Comparison of ENCODE assay signal across 31 cellular contexts in genomic region chr2:8938384-8938783, GRCh38.
"Had no signal": no experiment of that assay in that cellular context is flagged by ENCODE, and none has a peak within 500 bp of the region (broad histone marks: within the 10 kb centered on the region; RNA-seq: fewer than 3 reads in every experiment).

No MANE protein-coding gene starts in this region.

- H3K4me3 Mint-ChIP-seq: activated CD4-positive, alpha-beta memory T cell treated with anti-CD3 and anti-CD28 coated beads, Interleukin-2, amount 10 ng/mL, durations not matched to agents 7 days and 5 days; activated CD4-positive, alpha-beta T cell treated with anti-CD3 and anti-CD28 coated beads for 36 hours; activated CD4-positive, alpha-beta T cell treated with anti-CD3 and anti-CD28 coated beads, Interleukin-2, amount 10 ng/mL, durations not matched to agents 7 days and 5 days; activated naive CD4-positive, alpha-beta T cell treated with anti-CD3 and anti-CD28 coated beads, Interleukin-2, amount 50 U/mL, for 24 hours; activated naive CD8-positive, alpha-beta T cell treated with anti-CD3 and anti-CD28 coated beads for 36 hours; activated naive CD8-positive, alpha-beta T cell treated with anti-CD3 and anti-CD28 coated beads, Interleukin-2, amount 50 U/mL, for 24 hours; activated T-cell treated with anti-CD3 and anti-CD28 coated beads, Interleukin-2, amount 50 U/mL, for 24 hours; activated T-cell treated with anti-CD3 and anti-CD28 coated beads, Interleukin-2, amount 50 U/mL, for 72 hours; brain; T-helper 17 cell; T-helper 2 cell treated with Interferon-gamma antibody and Interleukin-4, amounts not matched to agents 5 μg/mL and 100 μg/mL, for 36 hours had no signal

- ATAC-seq: activated CD4-positive, alpha-beta T cell treated with anti-CD3 and anti-CD28 coated beads for 36 hours; activated naive CD8-positive, alpha-beta T cell treated with anti-CD3 and anti-CD28 coated beads, Interleukin-2, amount 50 U/mL, for 24 hours; activated T-cell treated with anti-CD3 and anti-CD28 coated beads, Interleukin-2, amount 50 U/mL, for 72 hours; heart left ventricle; T-helper 17 cell had no signal

- H3K36me3 Mint-ChIP-seq: activated naive CD4-positive, alpha-beta T cell treated with anti-CD3 and anti-CD28 coated beads, Interleukin-2, amount 50 U/mL, for 24 hours; activated naive CD8-positive, alpha-beta T cell treated with anti-CD3 and anti-CD28 coated beads for 36 hours had no signal

- H3K4me1 Mint-ChIP-seq: activated CD4-positive, alpha-beta memory T cell treated with anti-CD3 and anti-CD28 coated beads, Interleukin-2, amount 10 ng/mL, durations not matched to agents 7 days and 5 days; activated CD4-positive, alpha-beta T cell treated with anti-CD3 and anti-CD28 coated beads for 36 hours; activated CD4-positive, alpha-beta T cell treated with anti-CD3 and anti-CD28 coated beads, Interleukin-2, amount 10 ng/mL, durations not matched to agents 7 days and 5 days; activated naive CD4-positive, alpha-beta T cell treated with anti-CD3 and anti-CD28 coated beads, Interleukin-2, amount 50 U/mL, for 24 hours; activated naive CD8-positive, alpha-beta T cell treated with anti-CD3 and anti-CD28 coated beads for 36 hours; activated naive CD8-positive, alpha-beta T cell treated with anti-CD3 and anti-CD28 coated beads, Interleukin-2, amount 50 U/mL, for 24 hours; T-helper 17 cell had no signal

- H3K9me3 Mint-ChIP-seq: activated CD4-positive, alpha-beta memory T cell treated with anti-CD3 and anti-CD28 coated beads, Interleukin-2, amount 10 ng/mL, durations not matched to agents 7 days and 5 days; activated CD4-positive, alpha-beta T cell treated with anti-CD3 and anti-CD28 coated beads, Interleukin-2, amount 10 ng/mL, durations not matched to agents 7 days and 5 days; activated naive CD4-positive, alpha-beta T cell treated with anti-CD3 and anti-CD28 coated beads, Interleukin-2, amount 50 U/mL, for 24 hours; activated naive CD8-positive, alpha-beta T cell treated with anti-CD3 and anti-CD28 coated beads, Interleukin-2, amount 50 U/mL, for 24 hours; activated T-cell treated with anti-CD3 and anti-CD28 coated beads, Interleukin-2, amount 50 U/mL, for 24 hours; activated T-cell treated with anti-CD3 and anti-CD28 coated beads, Interleukin-2, amount 50 U/mL, for 72 hours; brain; T-helper 2 cell treated with Interferon-gamma antibody and Interleukin-4, amounts not matched to agents 5 μg/mL and 100 μg/mL, for 36 hours had no signal

- H3K27ac Mint-ChIP-seq: activated CD4-positive, alpha-beta memory T cell treated with anti-CD3 and anti-CD28 coated beads, Interleukin-2, amount 10 ng/mL, durations not matched to agents 7 days and 5 days; activated CD4-positive, alpha-beta T cell treated with anti-CD3 and anti-CD28 coated beads for 36 hours; activated CD4-positive, alpha-beta T cell treated with anti-CD3 and anti-CD28 coated beads, Interleukin-2, amount 10 ng/mL, durations not matched to agents 7 days and 5 days; activated naive CD4-positive, alpha-beta T cell treated with anti-CD3 and anti-CD28 coated beads, Interleukin-2, amount 50 U/mL, for 24 hours; activated naive CD8-positive, alpha-beta T cell treated with anti-CD3 and anti-CD28 coated beads for 36 hours; activated naive CD8-positive, alpha-beta T cell treated with anti-CD3 and anti-CD28 coated beads, Interleukin-2, amount 50 U/mL, for 24 hours; activated T-cell treated with anti-CD3 and anti-CD28 coated beads, Interleukin-2, amount 50 U/mL, for 24 hours; activated T-cell treated with anti-CD3 and anti-CD28 coated beads, Interleukin-2, amount 50 U/mL, for 72 hours; T-helper 17 cell; T-helper 2 cell treated with Interferon-gamma antibody and Interleukin-4, amounts not matched to agents 5 μg/mL and 100 μg/mL, for 36 hours had no signal

- FAIRE-seq: endometrium, frontal cortex had no signal

- H3K27me3 Mint-ChIP-seq: activated CD4-positive, alpha-beta memory T cell treated with anti-CD3 and anti-CD28 coated beads, Interleukin-2, amount 10 ng/mL, durations not matched to agents 7 days and 5 days; activated CD4-positive, alpha-beta T cell treated with anti-CD3 and anti-CD28 coated beads for 36 hours; activated CD4-positive, alpha-beta T cell treated with anti-CD3 and anti-CD28 coated beads, Interleukin-2, amount 10 ng/mL, durations not matched to agents 7 days and 5 days; activated naive CD4-positive, alpha-beta T cell treated with anti-CD3 and anti-CD28 coated beads, Interleukin-2, amount 50 U/mL, for 24 hours; activated naive CD8-positive, alpha-beta T cell treated with anti-CD3 and anti-CD28 coated beads for 36 hours; activated naive CD8-positive, alpha-beta T cell treated with anti-CD3 and anti-CD28 coated beads, Interleukin-2, amount 50 U/mL, for 24 hours; activated T-cell treated with anti-CD3 and anti-CD28 coated beads, Interleukin-2, amount 50 U/mL, for 24 hours; brain had no signal

- DNase-seq: activated CD4-positive, alpha-beta memory T cell treated with anti-CD3 and anti-CD28 coated beads, Interleukin-2, amount 10 ng/mL, durations not matched to agents 7 days and 5 days; activated CD4-positive, alpha-beta T cell treated with anti-CD3 and anti-CD28 coated beads for 36 hours; activated CD4-positive, alpha-beta T cell treated with anti-CD3 and anti-CD28 coated beads, Interleukin-2, amount 10 ng/mL, durations not matched to agents 7 days and 5 days; activated CD4-positive, alpha-beta T cell treated with anti-CD3 and anti-CD28 coated beads, Interleukin-2, amount 50 U/mL, for 4 hours; activated CD4-positive, CD25-positive, alpha-beta regulatory T cell; activated CD4-positive, CD25-positive, alpha-beta regulatory T cell treated with anti-CD3 and anti-CD28 coated beads, Interleukin-2, amount 50 U/mL, for 72 hours; activated CD8-positive, alpha-beta memory T cell treated with anti-CD3 and anti-CD28 coated beads, Interleukin-2, amount 50 U/mL, for 48 hours; activated gamma-delta T cell; activated naive CD4-positive, alpha-beta T cell; activated naive CD8-positive, alpha-beta T cell treated with anti-CD3 and anti-CD28 coated beads for 36 hours; activated naive CD8-positive, alpha-beta T cell treated with anti-CD3 and anti-CD28 coated beads, Interleukin-2, amount 50 U/mL, for 24 hours; activated T-cell treated with anti-CD3 and anti-CD28 coated beads for 4 hours; activated T-cell treated with anti-CD3 and anti-CD28 coated beads, Interleukin-2, amount 50 U/mL, for 24 hours; activated T-cell treated with anti-CD3 and anti-CD28 coated beads, Interleukin-2, amount 50 U/mL, for 72 hours; adrenal gland; amygdala; aorta; central memory CD4-positive, alpha-beta T cell; cerebellar nuclear complex; colonic mucosa; effector CD8-positive, alpha-beta T cell; foreskin fibroblast; heart left ventricle; T-helper 1 cell; T-helper 17 cell; T1000 had no signal
